Comparison of ENCODE assay signal across 14 cellular contexts in the genomic region with DNA sequence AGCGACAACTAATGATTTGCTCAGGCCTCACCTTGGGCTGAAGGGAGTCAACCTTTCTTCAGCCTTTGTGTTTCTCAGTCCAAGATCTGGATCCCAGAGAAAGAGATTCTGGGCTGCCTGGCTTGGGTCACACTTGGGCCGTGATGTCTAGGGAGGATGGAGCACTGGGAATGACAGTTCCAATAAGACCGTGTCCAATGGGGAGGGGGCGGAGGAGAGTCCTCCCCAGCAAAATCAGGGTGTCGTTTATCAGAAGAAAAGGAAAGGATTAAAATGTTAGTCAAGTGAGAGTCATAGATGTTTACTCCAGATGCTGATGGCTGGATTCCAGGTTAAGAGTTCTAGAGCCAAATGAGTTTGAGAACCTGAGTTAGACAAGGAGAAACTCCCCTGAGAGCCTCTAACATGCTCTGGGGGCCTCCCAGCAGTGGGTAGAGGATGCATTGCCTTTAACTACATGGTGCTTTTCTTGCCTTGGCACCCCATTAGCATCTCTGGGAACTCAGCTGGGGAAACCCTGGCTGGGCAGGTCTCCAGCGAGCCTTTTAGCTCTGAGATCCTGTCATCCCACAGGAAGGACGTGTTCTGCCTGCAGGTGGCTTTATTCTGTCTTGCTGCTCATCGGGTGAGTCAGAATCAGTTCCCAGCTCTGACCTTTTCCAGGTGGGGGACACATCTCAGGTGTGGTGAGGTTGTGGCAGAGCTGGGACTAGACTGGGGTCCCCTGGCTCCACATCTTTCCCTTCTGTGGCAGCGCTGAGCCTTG. TPM values are rescaled to one million over a fixed set of nuclear protein-coding genes. Genes with fewer than 3 reads are reported as not detected.
DNase-seq lines count a peak whose midpoint lies in the region; ATAC-seq and TF ChIP-seq lines count a peak whose summit lies in the region.
"Had no signal": no experiment of that assay in that cellular context is flagged by ENCODE, and none has a peak within 500 bp of the region (broad histone marks: within the 10 kb centered on the region; RNA-seq: fewer than 3 reads in every experiment).

No MANE protein-coding gene starts in this region.

- no peak for TF ChIP-seq CTCF in WERI-Rb-1 (IDR thresholded peaks at IDR 0.05; ENCODE audit: low read depth, low read length)
- no peak for TF ChIP-seq CTCF in fibroblast of pulmonary artery (IDR thresholded peaks at IDR 0.05; ENCODE audit: low read length, missing control alignments)
- no peak for TF ChIP-seq CTCF in smooth muscle cell (IDR thresholded peaks at IDR 0.05; ENCODE audit: borderline replicate concordance, insufficient read depth, poor library complexity, severe bottlenecking)

- H3K9me3 ChIP-seq in WERI-Rb-1 (ENCODE audit: severe bottlenecking) = no peaks in the 10 kb centered on the region
- H3K9me3 ChIP-seq in smooth muscle cell (replicated peaks; ENCODE audit: low read depth) = no peaks in the 10 kb centered on the region
- H3K9me3 ChIP-seq: BLaER1, pancreas had no signal

- H3K4me2 ChIP-seq in smooth muscle cell = no peak overlapping the region
- no peak overlapping the region for H3K4me2 ChIP-seq in mesendoderm (ENCODE audit: low read length)
- H3K4me2 ChIP-seq: BLaER1 had no signal

- H3K4me1 ChIP-seq in smooth muscle cell (ENCODE audit: low read depth) (no peaks in the 10 kb centered on the region), mesendoderm (ENCODE audit: control insufficient read depth, low read depth, low read length) (peaks cover 3% of the 10 kb centered on the region)
- H3K4me1 ChIP-seq: BLaER1, pancreas had no signal

- H3K4ac ChIP-seq in mesendoderm (ENCODE audit: low read depth, low read length) = no peak overlapping the region

- DNase-seq in ELR (ENCODE audit: low read depth) (peak; percentile 25), WERI-Rb-1 (no peak), fibroblast of pulmonary artery (ENCODE audit: low read depth) (peak; percentile 23), sciatic nerve (ENCODE audit: low spot score) (no peak), smooth muscle cell (lab: John Stamatoyannopoulos, UW; ENCODE audit: unreplicated experiment) (no peak), mesendoderm (no peak), T1000 (lab: John Stamatoyannopoulos, UW) (no peak)
- DNase-seq in stimulated activated CD4-positive, alpha-beta T cell treated with anti-CD3 and anti-CD28 coated beads, Interleukin-15, amount 100 ng/mL, for 24 hours = no peak
- DNase-seq: activated CD4-positive, CD25-positive, alpha-beta regulatory T cell; GDM1; NCI-H187; pancreas; stimulated activated naive B cell treated with anti-CD40 and anti-IgM and Interleukin-4, amounts not matched to agents 10 μg/mL and 1 μg/mL and 100 μg/mL, for 72 hours had no signal

- peak; percentile 35 for ATAC-seq in sciatic nerve
- ATAC-seq: stimulated activated naive B cell treated with anti-CD40 and anti-IgM and Interleukin-4, amounts not matched to agents 10 μg/mL and 1 μg/mL and 100 μg/mL, for 72 hours had no signal

- H2BK120ac ChIP-seq in mesendoderm (ENCODE audit: low read depth, low read length) = no peak overlapping the region

- H2AK5ac ChIP-seq in mesendoderm (ENCODE audit: low read length) = no peak overlapping the region

- H2AFZ ChIP-seq in smooth muscle cell (ENCODE audit: low read depth) = no peak overlapping the region

- H4K8ac ChIP-seq in mesendoderm (ENCODE audit: low read depth, low read length) = no peak overlapping the region

- intact Hi-C loops in sciatic nerve (cut with DNase I) = no loop called here

- H4K20me1 ChIP-seq in smooth muscle cell (ENCODE audit: low read depth) = no peaks in the 10 kb centered on the region

- H3K79me2 ChIP-seq in smooth muscle cell (ENCODE audit: low read depth) (no peaks in the 10 kb centered on the region), mesendoderm (ENCODE audit: control insufficient read depth, insufficient read depth, low read length) (no peaks in the 10 kb centered on the region)

- H3K27me3 ChIP-seq in WERI-Rb-1 (ENCODE audit: insufficient read depth, low read depth, severe bottlenecking) (no peaks in the 10 kb centered on the region), smooth muscle cell (ENCODE audit: low read depth) (no peaks in the 10 kb centered on the region), mesendoderm (ENCODE audit: insufficient read depth, low read length, poor library complexity) (no peaks in the 10 kb centered on the region)
- H3K27me3 ChIP-seq: BLaER1, pancreas had no signal

- no peak overlapping the region for H4K5ac ChIP-seq in mesendoderm (ENCODE audit: low read length)

- WGBS in smooth muscle cell (ENCODE audit: low lambda C conversion rate) = 93% methylated on average over 9 of the region's 9 CpGs
- WGBS in mesendoderm (ENCODE audit: extremely low coverage, insufficient coverage, low lambda C conversion rate) = no CpG with 5 or more reads among the region's 9 CpGs

- H3K4me3 ChIP-seq in WERI-Rb-1 (ENCODE audit: low read depth, low read length) = peak overlapping the region; percentile 6; the same call in 1 of the 2 replicates
- H3K4me3 ChIP-seq in fibroblast of pulmonary artery (replicated peaks; ENCODE audit: low read depth, low read length) = no peak overlapping the region
- H3K4me3 ChIP-seq in smooth muscle cell = no peak overlapping the region
- no peak overlapping the region for H3K4me3 ChIP-seq in mesendoderm (ENCODE audit: low read length)
- H3K4me3 ChIP-seq: BLaER1, pancreas had no signal

- peak overlapping the region; percentile 66 for H3K27ac ChIP-seq in WERI-Rb-1
- H3K27ac ChIP-seq in smooth muscle cell (ENCODE audit: low read depth) = no peak overlapping the region
- H3K27ac ChIP-seq in mesendoderm (ENCODE audit: low read depth, low read length) = no peak overlapping the region
- H3K27ac ChIP-seq: BLaER1, pancreas had no signal

- no peaks in the 10 kb centered on the region for H3K79me1 ChIP-seq in mesendoderm (ENCODE audit: low read length)

- H3F3A ChIP-seq in smooth muscle cell (ENCODE audit: low read depth) = no peaks in the 10 kb centered on the region

- H3K56ac ChIP-seq in mesendoderm (ENCODE audit: low read length) = no peak overlapping the region

- H3K36me3 ChIP-seq in WERI-Rb-1 = peaks cover 3% of the 10 kb centered on the region; the same call in 1 of the 2 replicates
- no peaks in the 10 kb centered on the region for H3K36me3 ChIP-seq in smooth muscle cell (ENCODE audit: low read depth)
- H3K36me3 ChIP-seq in mesendoderm (ENCODE audit: control insufficient read depth, insufficient read depth, low read length) = peaks cover 2% of the 10 kb centered on the region

- H3K9ac ChIP-seq in smooth muscle cell (ENCODE audit: low read depth) = no peak overlapping the region
- H3K9ac ChIP-seq in mesendoderm (ENCODE audit: low read length) = no peak overlapping the region
- H3K9ac ChIP-seq: BLaER1 had no signal

- H3K18ac ChIP-seq in mesendoderm (ENCODE audit: low read length) = no peak overlapping the region

- H2BK15ac ChIP-seq in mesendoderm (replicated peaks; ENCODE audit: low read depth) = no peak overlapping the region

- H2BK5ac ChIP-seq in mesendoderm (ENCODE audit: low read length) = no peak overlapping the region

- no peak overlapping the region for H3K23ac ChIP-seq in mesendoderm (ENCODE audit: low read length)

RNA-seq across cellular contexts. Expression of gene NIPAL3, which starts 22.2 kb away (rescaled TPM):
- 23.7 TPM for total RNA-seq in sciatic nerve
- total RNA-seq in smooth muscle cell = 17.2 and 22.5 TPM in 2 replicates
- polyA plus RNA-seq in smooth muscle cell = 9.3 and 13.3 TPM in 2 replicates
- 3.5 TPM for polyA plus RNA-seq in mesendoderm (2013, experiment 1 of 2)
- polyA plus RNA-seq in mesendoderm (2013, experiment 2 of 2) = 3.6 TPM

RNA-seq across cellular contexts. Expression of gene STPG1, which starts 24.2 kb away (rescaled TPM):
- total RNA-seq in sciatic nerve = 6.2 TPM
- 4.2 and 6.8 TPM in 2 replicates for total RNA-seq in smooth muscle cell
- 4.9 and 7.6 TPM in 2 replicates for polyA plus RNA-seq in smooth muscle cell
- 7.7 TPM for polyA plus RNA-seq in mesendoderm (2013, experiment 1 of 2)
- 8.9 TPM for polyA plus RNA-seq in mesendoderm (2013, experiment 2 of 2)

Comparison
In these comparisons a context has a peak if more than half of its experiments do, and no peak if none do; other contexts are left out.
1. DNase-seq: peak in ELR (single experiment) and fibroblast of pulmonary artery (single experiment); none in WERI-Rb-1 (single experiment), sciatic nerve (single experiment), smooth muscle cell (single experiment), mesendoderm (single experiment), stimulated activated CD4-positive, alpha-beta T cell treated with anti-CD3 and anti-CD28 coated beads, Interleukin-15, amount 100 ng/mL, for 24 hours (single experiment) and T1000 (single experiment).